ENCODE assay signal across 8 cellular contexts in the genomic region with DNA sequence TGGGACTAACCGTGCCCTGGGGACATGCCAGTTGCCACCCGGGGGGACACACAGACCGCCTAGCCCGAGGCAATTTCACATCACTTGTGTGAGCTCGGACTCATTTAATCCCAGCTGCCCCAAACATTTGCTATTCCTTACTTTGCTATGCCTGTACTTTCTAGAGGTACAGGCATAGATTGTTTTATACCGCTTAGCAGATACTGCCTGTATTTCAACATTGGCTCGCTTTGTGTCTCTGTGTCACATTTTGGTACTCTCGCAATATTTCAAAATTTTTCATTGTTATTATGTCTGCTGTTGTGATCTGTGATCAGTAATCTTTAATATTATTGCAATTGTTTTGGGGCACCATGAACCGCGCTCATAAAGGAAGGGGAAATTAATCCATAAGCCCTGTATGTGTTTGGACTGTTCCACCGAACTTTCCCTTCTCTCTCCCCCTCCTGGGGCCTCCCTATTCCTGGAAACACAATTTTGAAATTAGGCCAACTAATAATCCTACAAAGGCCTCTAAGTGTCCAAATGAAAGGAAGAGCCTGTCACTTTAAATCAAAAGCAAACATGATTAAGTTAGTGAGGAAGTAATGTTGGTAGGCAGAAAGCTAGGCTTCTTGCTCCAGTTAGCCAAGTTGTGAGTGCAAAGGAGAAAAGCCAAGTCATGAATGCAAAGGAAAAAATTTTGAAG. TPM values are rescaled to one million over a fixed set of nuclear protein-coding genes. Genes with fewer than 3 reads are reported as not detected.
DNase-seq lines count a peak whose midpoint lies in the region; ATAC-seq, FAIRE-seq and TF ChIP-seq lines count a peak whose summit lies in the region.

No MANE protein-coding gene starts in this region.

- H3K9me3 Mint-ChIP-seq in astrocyte (ENCODE audit: unreplicated experiment), result no peaks in the 10 kb centered on the region

- H4K20me1 ChIP-seq in BLaER1 treated with 17β-estradiol and CSF1 and Interleukin-3, amounts not matched to agents 10 nM and 100 nM, result peaks cover 0 to 6% (median 0%) of the 10 kb centered on the region in 11 experiments; a peak in 2 of 22 replicates
- no peaks in the 10 kb centered on the region for H4K20me1 ChIP-seq in astrocyte (ENCODE audit: insufficient read depth, low read length)

- H3K27me3 Mint-ChIP-seq in astrocyte (ENCODE audit: low read depth, unreplicated experiment), result no peaks in the 10 kb centered on the region

- TF ChIP-seq CTCF in astrocyte (IDR thresholded peaks at IDR 0.05; ENCODE audit: insufficient read depth, low read depth, low read length), result no peak
- no peak for TF ChIP-seq CTCF in thoracic aorta (IDR thresholded peaks at IDR 0.05)

- in situ Hi-C loops in KBM-7 (cut with MboI; ENCODE audit: low pct_unique_long_range_greater_than_20kb, low sequenced_read_pairs), result no loop called here

- peak overlapping the region; percentile 93 for H3K4me3 Mint-ChIP-seq in astrocyte (ENCODE audit: unreplicated experiment)

- H3K36me3 Mint-ChIP-seq in astrocyte (ENCODE audit: low read depth, unreplicated experiment), result no peaks in the 10 kb centered on the region

- H3K4me1 ChIP-seq in BLaER1 treated with 17β-estradiol and CSF1 and Interleukin-3, amounts not matched to agents 10 nM and 100 nM, result peaks cover 18 to 25% (median 23%) of the 10 kb centered on the region in 10 experiments
- H3K4me1 ChIP-seq in astrocyte (ENCODE audit: insufficient read depth, low read length) (no peaks in the 10 kb centered on the region), thoracic aorta (ENCODE audit: control insufficient read depth in 1 of 2, low read depth in 2 of 2) (peaks cover 12 to 16% of the 10 kb centered on the region in 2 donors)

- intact Hi-C loops in left colon (cut with DNase I, micrococcal nuclease), result loop anchor here in 1 of 2 donors (10.0 kb wide), 1 partner anchor 111 kb away; a partner anchor contains a TSS

- no peaks in the 10 kb centered on the region for H3K27me3 ChIP-seq in BLaER1 treated with 17β-estradiol and CSF1 and Interleukin-3, amounts not matched to agents 10 nM and 100 nM
- H3K27me3 ChIP-seq in astrocyte (ENCODE audit: insufficient read depth, low read length), result no peaks in the 10 kb centered on the region
- H3K27me3 ChIP-seq in thoracic aorta (replicated peaks; ENCODE audit: insufficient read depth), result no peaks in the 10 kb centered on the region

- no peak for FAIRE-seq in astrocyte (lab: Jason Lieb, UNC)

- peak overlapping the region; percentile 74 to 95 (median 89) for H3K4me2 ChIP-seq in BLaER1 treated with 17β-estradiol and CSF1 and Interleukin-3, amounts not matched to agents 10 nM and 100 nM
- H3K4me2 ChIP-seq in astrocyte (ENCODE audit: low read length), result peak overlapping the region; percentile 97

- peak overlapping the region; percentile 94 for H2AFZ ChIP-seq in astrocyte (ENCODE audit: low read depth, low read length)

- H3K9me3 ChIP-seq in BLaER1 treated with 17β-estradiol and CSF1 and Interleukin-3, amounts not matched to agents 10 nM and 100 nM (replicated peaks in 1 of 11), result no peaks in the 10 kb centered on the region
- H3K9me3 ChIP-seq in astrocyte (ENCODE audit: insufficient read depth, low read depth, low read length) (no peaks in the 10 kb centered on the region), thoracic aorta (no peaks in the 10 kb centered on the region)

- H3K9ac ChIP-seq in BLaER1 treated with 17β-estradiol and CSF1 and Interleukin-3, amounts not matched to agents 10 nM and 100 nM, result peak overlapping the region; percentile 77 to 88 (median 85)
- peak overlapping the region; percentile 81 for H3K9ac ChIP-seq in astrocyte (ENCODE audit: low read length)

- H3K36me3 ChIP-seq in BLaER1 treated with 17β-estradiol and CSF1 and Interleukin-3, amounts not matched to agents 10 nM and 100 nM, result peaks cover 0 to 13% (median 0%) of the 10 kb centered on the region in 11 experiments; a peak in 6 of 22 replicates
- H3K36me3 ChIP-seq in astrocyte (ENCODE audit: insufficient read depth, low read length), result no peaks in the 10 kb centered on the region
- H3K36me3 ChIP-seq in thoracic aorta, result no peaks in the 10 kb centered on the region

- peak overlapping the region; percentile 48 to 86 (median 80); a peak in 19 of 22 replicates for H3K27ac ChIP-seq in BLaER1 treated with 17β-estradiol and CSF1 and Interleukin-3, amounts not matched to agents 10 nM and 100 nM
- peak overlapping the region; percentile 9 for H3K27ac ChIP-seq in astrocyte (ENCODE audit: low read depth, low read length)
- peak overlapping the region; percentile 76 to 84 for H3K27ac ChIP-seq in thoracic aorta

- H3K4me3 ChIP-seq in BLaER1 treated with 17β-estradiol and CSF1 and Interleukin-3, amounts not matched to agents 10 nM and 100 nM, result peak overlapping the region; percentile 72 to 92 (median 78)
- H3K4me3 ChIP-seq in astrocyte (ENCODE audit: insufficient read depth, low read depth, low read length) (peak overlapping the region; percentile 82), thoracic aorta (peak overlapping the region; percentile 98)

- H3K27ac Mint-ChIP-seq in astrocyte (ENCODE audit: unreplicated experiment), result no peak overlapping the region

- H3K79me2 ChIP-seq in astrocyte (ENCODE audit: insufficient read depth, low read length), result peaks cover 22% of the 10 kb centered on the region

- peak; percentile 38 for DNase-seq in KBM-7
- no peak for DNase-seq in astrocyte (ENCODE audit: low read depth)
- no peak for DNase-seq in left colon
- no peak for DNase-seq in thoracic aorta (ENCODE audit: low spot score)
- DNase-seq in OCI-M2 (lab: John Stamatoyannopoulos, UW; ENCODE audit: unreplicated experiment), result no peak

- H3K4me1 Mint-ChIP-seq in astrocyte (ENCODE audit: low read depth, unreplicated experiment), result peaks cover 6% of the 10 kb centered on the region

- ATAC-seq in left colon (peak; percentile 32), thoracic aorta (ENCODE audit: insufficient number of reproducible peaks, low FRiP score, low read depth) (no peak), GM21723 (IDR thresholded peaks at IDR 0.05; ENCODE audit: unreplicated experiment) (no peak), HG03521 (IDR thresholded peaks at IDR 0.05; ENCODE audit: unreplicated experiment) (no peak)

RNA-seq across cellular contexts. Expression of a gene that starts 0.6 kb away (rescaled TPM):
- 20.6 and 25.2 TPM in 2 replicates for total RNA-seq in astrocyte
- total RNA-seq in left colon, result 10 to 100 TPM; 73.6 to 78.8 TPM
- total RNA-seq in thoracic aorta, result 10 to 100 TPM in 1 of 2 donors, 1 to 10 TPM in 1; 9.0 to 17.3 TPM

RNA-seq across cellular contexts. Expression of a gene that starts 26.1 kb away (rescaled TPM):
- total RNA-seq in astrocyte (17.8 and 22.5 TPM in 2 replicates), left colon (10 to 100 TPM; 41.0 to 50.8 TPM), thoracic aorta (100 to 1,000 TPM in 1 of 2 donors, 10 to 100 TPM in 1; 20.3 to 635 TPM)

Comparison
In these comparisons a context has a peak if more than half of its experiments do, and no peak if none do; other contexts are left out.
1. H3K27ac ChIP-seq: peak in every context shown above with its lines; median percentile 80 in BLaER1 treated with 17β-estradiol and CSF1 and Interleukin-3, amounts not matched to agents 10 nM and 100 nM; 80 in thoracic aorta; 9 in astrocyte.